ENCODE assay signal across 2 cellular contexts in the genomic region with DNA sequence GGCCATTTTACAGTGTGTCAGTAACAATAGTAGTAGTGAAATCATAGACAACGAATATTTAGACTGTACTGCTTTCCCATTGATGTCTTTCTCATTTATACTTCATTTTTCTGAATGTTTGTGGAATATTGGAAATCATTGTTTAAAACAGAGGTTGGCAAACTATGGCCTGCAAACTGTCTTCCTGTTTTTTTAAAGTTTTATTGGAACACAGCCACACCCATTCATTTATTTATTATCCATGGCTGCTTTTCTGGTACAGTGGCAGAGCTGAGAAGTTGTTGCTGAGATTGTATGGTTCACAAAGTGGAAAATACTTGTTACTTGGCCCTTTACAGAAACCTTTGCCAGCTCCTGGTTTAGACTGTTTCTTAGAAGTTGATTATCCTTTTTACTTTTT.
TF ChIP-seq lines count a peak whose summit lies in the region.

No MANE protein-coding gene starts in this region.

TF ChIP-seq in K562, 482 proteins besides CTCF, POLR2A, EP300 and RAD21:
- peak; percentile 78 for TF ChIP-seq ZBTB40 (IDR thresholded peaks at IDR 0.05)
- no peak for TF ChIP-seq ZBTB40 (CRISPR knock-in tag; IDR thresholded peaks at IDR 0.05)
- TF ChIP-seq CBX1 (IDR thresholded peaks at IDR 0.05; ENCODE audit: low read depth): no peak
- TF ChIP-seq ZNF280A (IDR thresholded peaks at IDR 0.05; ENCODE audit: low read depth, partially characterized antibody): no peak

TF ChIP-seq in endothelial cell of umbilical vein, 7 proteins besides CTCF, POLR2A, EP300 and RAD21 (continued from another document):
- TF ChIP-seq EZH2 (IDR thresholded peaks at IDR 0.05; ENCODE audit: borderline replicate concordance, low read depth, low read length, severe bottlenecking): no peak
- no peak for TF ChIP-seq JUN (IDR thresholded peaks at IDR 0.05; ENCODE audit: borderline replicate concordance, insufficient read depth, insufficient read length, low read depth)
- no peak for TF ChIP-seq POLR2AphosphoS5 (IDR thresholded peaks at IDR 0.05; ENCODE audit: insufficient read depth, low read depth, low read length)
- no peak for TF ChIP-seq FOS (IDR thresholded peaks at IDR 0.05; ENCODE audit: borderline replicate concordance, insufficient read depth, low read length)
